ENCODE assay signal across 13 cellular contexts in the genomic region with DNA sequence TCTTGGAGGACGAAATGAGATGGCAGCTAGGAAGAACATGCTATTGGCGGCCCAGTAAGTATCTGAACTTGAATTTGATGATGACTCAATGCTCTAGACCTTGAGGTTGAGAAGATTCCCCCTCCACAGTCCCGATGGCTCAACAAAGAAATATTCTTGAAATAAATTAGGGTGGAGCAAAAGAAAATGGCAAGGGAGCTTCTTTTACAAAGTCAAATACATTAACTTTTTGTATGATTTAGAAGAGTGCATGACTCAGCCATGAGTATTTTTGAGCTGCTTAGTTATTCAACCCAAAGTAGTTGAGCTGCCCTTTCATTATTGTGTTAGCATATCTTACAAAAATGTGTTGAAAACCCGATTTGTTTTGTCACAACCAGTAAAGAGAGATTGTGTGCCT. TPM values are rescaled to one million over a fixed set of nuclear protein-coding genes. Genes with fewer than 3 reads are reported as not detected.
A peak's percentile ranks its signal among the peaks of the same experiment; 100 is the strongest.
DNase-seq lines count a peak whose midpoint lies in the region; ATAC-seq and TF ChIP-seq lines count a peak whose summit lies in the region.
"Had no signal": no experiment of that assay in that cellular context is flagged by ENCODE, and none has a peak within 500 bp of the region (broad histone marks: within the 10 kb centered on the region; RNA-seq: fewer than 3 reads in every experiment).

No MANE protein-coding gene starts in this region.

- H3K4me3 Mint-ChIP-seq in osteocyte (ENCODE audit: unreplicated experiment) = peak overlapping the region; percentile 22
- H3K4me3 Mint-ChIP-seq: memory B cell; stimulated activated naive CD8-positive, alpha-beta T cell treated with anti-CD3 and anti-CD28 coated beads, Interleukin-15, Interleukin-2, amounts not matched to agents 100 ng/mL and 50 ng/mL, for 24 hours had no signal

- no peak for TF ChIP-seq CTCF in choroid plexus epithelial cell (conservative IDR thresholded peaks at IDR 0.05; ENCODE audit: low read depth, low read length)
- no peak for TF ChIP-seq CTCF in osteocyte (IDR thresholded peaks at IDR 0.05)
- no peak for TF ChIP-seq CTCF in sigmoid colon (IDR thresholded peaks at IDR 0.05)
- TF ChIP-seq CTCF in GM10266 (IDR thresholded peaks at IDR 0.05; ENCODE audit: control insufficient read depth, insufficient read depth, low read depth, missing control alignments) = no peak

- H3K36me3 Mint-ChIP-seq in osteocyte (ENCODE audit: unreplicated experiment) = peaks cover 88% of the 10 kb centered on the region
- H3K36me3 Mint-ChIP-seq: memory B cell had no signal

- TF ChIP-seq EP300 in sigmoid colon (IDR thresholded peaks at IDR 0.05) = no peak

- 83 to 85% methylated on average over 4 of the region's 4 CpGs for WGBS in sigmoid colon, 2 donors

- H3K4me1 ChIP-seq in sigmoid colon = peaks cover 0 to 4% (median 2%) of the 10 kb centered on the region in 4 donors

- peaks cover 0 to 35% (median 2%) of the 10 kb centered on the region in 3 donors for H3K27me3 ChIP-seq in sigmoid colon

- H3K36me3 ChIP-seq in sigmoid colon = peaks cover 0 to 16% (median 3%) of the 10 kb centered on the region in 4 donors

- H3K27ac Mint-ChIP-seq in osteocyte (ENCODE audit: unreplicated experiment) = peak overlapping the region; percentile 86
- H3K27ac Mint-ChIP-seq: memory B cell; stimulated activated naive CD8-positive, alpha-beta T cell treated with anti-CD3 and anti-CD28 coated beads, Interleukin-15, Interleukin-2, amounts not matched to agents 100 ng/mL and 50 ng/mL, for 24 hours had no signal

- no peaks in the 10 kb centered on the region for H3K27me3 Mint-ChIP-seq in osteocyte (ENCODE audit: unreplicated experiment)

- ATAC-seq in GM18873 (IDR thresholded peaks at IDR 0.05; ENCODE audit: low FRiP score, unreplicated experiment) = no peak
- ATAC-seq in HG03439 (IDR thresholded peaks at IDR 0.05; ENCODE audit: unreplicated experiment) = no peak
- ATAC-seq: sciatic nerve had no signal

- no peaks in the 10 kb centered on the region for H3K9me3 ChIP-seq in sigmoid colon

- no peak overlapping the region for H3K27ac ChIP-seq in sigmoid colon

- H3K4me3 ChIP-seq in choroid plexus epithelial cell (ENCODE audit: low read depth, low read length) = no peak overlapping the region
- no peak overlapping the region for H3K4me3 ChIP-seq in sigmoid colon

- H3K9me3 Mint-ChIP-seq in osteocyte (ENCODE audit: unreplicated experiment) = no peaks in the 10 kb centered on the region
- H3K9me3 Mint-ChIP-seq: memory B cell; stimulated activated naive CD8-positive, alpha-beta T cell treated with anti-CD3 and anti-CD28 coated beads, Interleukin-15, Interleukin-2, amounts not matched to agents 100 ng/mL and 50 ng/mL, for 24 hours had no signal

- peaks cover 76% of the 10 kb centered on the region for H3K4me1 Mint-ChIP-seq in osteocyte (ENCODE audit: unreplicated experiment)
- H3K4me1 Mint-ChIP-seq: memory B cell had no signal

- TF ChIP-seq POLR2A in sigmoid colon (IDR thresholded peaks at IDR 0.05) = no peak

- DNase-seq in ELR (ENCODE audit: low read depth) (peak; percentile 97), NCI-H226 (peak; percentile 55), choroid plexus epithelial cell (ENCODE audit: low read depth) (peak; percentile 43), osteocyte (ENCODE audit: extremely low spot score, unreplicated experiment) (no peak), sigmoid colon (no peak), GM10266 (ENCODE audit: extremely low spot score) (no peak)
- DNase-seq: COR-L47, NCI-H2081 had no signal

- intact Hi-C loops in sigmoid colon (cut with DNase I) = no loop called here

RNA-seq across cellular contexts. Expression of gene TFAP2C, which starts 7.6 kb away (rescaled TPM):
- total RNA-seq in osteocyte (92.9 and 97.8 TPM in 2 replicates), sigmoid colon (1 to 10 TPM; 1.6 to 5.3 (median 3.5) TPM)
- under 1 TPM in 1 of 3 donors, not detected in 2; 0.99 TPM for polyA plus RNA-seq in sigmoid colon

Comparison
In these comparisons a context has a peak if more than half of its experiments do, and no peak if none do; other contexts are left out.
1. DNase-seq: peak in ELR (single experiment), NCI-H226 (single experiment) and choroid plexus epithelial cell (single experiment); none in osteocyte (single experiment), sigmoid colon (single experiment) and GM10266 (single experiment).
2. RNA of gene TFAP2C, which starts 7.6 kb away (total RNA-seq): 92.9 to 97.8 TPM in osteocyte; 1.6 to 5.3 TPM in sigmoid colon; every median in the first group is over 10 times any median in the second.